Comparison of ENCODE assay signal across 15 cellular contexts in genomic region chr2:117661619-117662018, GRCh38.
"Had no signal": no experiment of that assay in that cellular context is flagged by ENCODE, and none has a peak within 500 bp of the region (broad histone marks: within the 10 kb centered on the region; RNA-seq: fewer than 3 reads in every experiment).

No MANE protein-coding gene starts in this region.

- ATAC-seq: effector memory CD8-positive, alpha-beta T cell; foreskin keratinocyte; left cardiac atrium; left ventricle myocardium superior; natural killer cell treated with Interleukin-12 subunit alpha and Interleukin-12 subunit beta and Interleukin-15 and Interleukin-18, amount 100 ng/mL, for 72 hours; right cardiac atrium had no signal

- H3K27ac ChIP-seq: foreskin keratinocyte, ovary had no signal

- H3K9me3 ChIP-seq: ovary had no signal

- H3K4me1 ChIP-seq: foreskin keratinocyte had no signal

- DNase-seq: effector memory CD8-positive, alpha-beta T cell; foreskin keratinocyte; immature natural killer cell; left cardiac atrium; left ventricle myocardium superior; mesenchymal stem cell; midbrain; nucleus accumbens; ovary; right cardiac atrium; small intestine; stimulated activated CD4-positive, alpha-beta T cell treated with anti-CD3 and anti-CD28 coated beads, Interleukin-12 subunit alpha, Interleukin-12 subunit beta, amount 100 ng/mL, for 4 hours; stimulated activated naive CD4-positive, alpha-beta T cell treated with Interleukin-2 at 50 U/mL for 16 hours had no signal

- H3K4me3 ChIP-seq: lung, ovary had no signal

- H3K27me3 ChIP-seq: foreskin keratinocyte, ovary had no signal

- H3K36me3 ChIP-seq: ovary had no signal
